ENCODE assay signal across 1 cellular context in the genomic region with DNA sequence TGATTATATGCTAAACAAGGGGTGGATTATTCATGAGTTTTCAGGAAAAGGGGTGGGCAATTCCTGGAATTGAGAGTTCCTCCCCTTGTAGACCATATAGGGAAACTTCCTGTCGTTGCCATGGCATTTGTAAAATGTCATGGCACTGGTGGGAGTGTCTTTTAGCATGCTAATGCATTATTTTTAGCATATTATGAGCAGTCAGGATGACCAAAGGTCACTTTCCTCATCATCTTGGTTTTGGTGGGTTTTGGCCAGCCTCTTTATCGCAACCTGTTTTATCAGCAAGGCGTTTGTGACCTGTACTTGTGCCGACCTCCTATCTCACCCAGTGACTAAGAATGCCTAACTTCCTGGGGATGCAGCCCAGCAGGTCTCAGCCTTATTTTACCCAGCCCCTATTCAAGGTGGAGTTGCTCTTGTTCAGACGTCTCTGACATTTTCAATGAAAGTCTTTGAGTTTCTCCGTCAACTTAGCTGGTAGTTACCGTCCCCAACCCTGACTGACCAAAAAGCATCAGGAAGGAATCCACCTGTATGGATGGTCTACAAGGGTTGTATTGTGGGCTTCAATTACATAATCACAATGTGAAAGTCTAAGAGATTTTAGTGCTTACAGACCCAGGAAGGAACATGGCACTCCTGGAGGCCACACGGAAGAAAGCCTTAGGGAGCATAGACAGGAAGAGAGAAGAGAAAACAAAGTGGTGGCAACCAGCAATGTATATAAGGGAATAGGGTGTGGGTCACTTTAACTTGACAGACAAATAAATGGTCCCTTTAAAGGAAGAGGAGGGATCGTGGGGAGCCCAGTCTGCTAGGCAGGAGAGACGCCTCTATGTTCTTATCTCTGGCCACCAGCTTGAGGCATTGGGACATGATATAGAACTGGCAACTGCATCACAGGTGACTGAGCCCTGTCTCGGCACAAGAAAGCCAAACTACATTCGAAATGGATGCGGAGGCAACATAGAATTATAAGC.
TF ChIP-seq lines count a peak whose summit lies in the region.

No MANE protein-coding gene starts in this region.

TF ChIP-seq in K562, 482 proteins besides CTCF, POLR2A, EP300 and RAD21 (continued from another document and continues in another):
- TF ChIP-seq PBX2 (CRISPR knock-in tag; IDR thresholded peaks at IDR 0.05; ENCODE audit: low read depth) (no peak), PBX2 (tag; conservative IDR thresholded peaks at IDR 0.05; ENCODE audit: low read depth) (peak; percentile 93), CREB5 (CRISPR knock-in tag; IDR thresholded peaks at IDR 0.05) (no peak), ATF3 (IDR thresholded peaks at IDR 0.05) (peak; percentile 70), ATF3 (CRISPR knock-in tag; conservative IDR thresholded peaks at IDR 0.05) (peak; percentile 85), BCOR (IDR thresholded peaks at IDR 0.05) (no peak), THRAP3 (IDR thresholded peaks at IDR 0.05; ENCODE audit: borderline replicate concordance) (no peak), TCFL5 (CRISPR knock-in tag; conservative IDR thresholded peaks at IDR 0.05) (no peak), KDM5B (IDR thresholded peaks at IDR 0.05; ENCODE audit: insufficient replicate concordance, low read depth, low read length) (peak; percentile 5), NR1H2 (CRISPR knock-in tag; IDR thresholded peaks at IDR 0.05) (no peak), HES1 (IDR thresholded peaks at IDR 0.05; ENCODE audit: low read depth) (peak; percentile 63), TAF7 (tag; IDR thresholded peaks at IDR 0.05) (peak; percentile 22; the same call in 1 of the 2 replicates), ZNF3 (CRISPR knock-in tag; IDR thresholded peaks at IDR 0.05) (no peak), ZNF436 (CRISPR knock-in tag; IDR thresholded peaks at IDR 0.05) (no peak), ZBTB11 (CRISPR knock-in tag; IDR thresholded peaks at IDR 0.05) (peak in 1 of 3 experiments; percentile 81; a peak in 2 of 6 replicates), E2F3 (CRISPR knock-in tag; IDR thresholded peaks at IDR 0.05) (no peak), ZNF212 (CRISPR knock-in tag; IDR thresholded peaks at IDR 0.05) (no peak), CSDE1 (IDR thresholded peaks at IDR 0.05) (peak in 1 of 2 experiments; percentile 89; a peak in 2 of 4 replicates), ZFX (CRISPR knock-in tag; IDR thresholded peaks at IDR 0.05) (no peak), CBX8 (IDR thresholded peaks at IDR 0.05; ENCODE audit: borderline replicate concordance, extremely low read depth, low read depth, low read length, poor library complexity, severe bottlenecking) (no peak), LCOR (CRISPR knock-in tag; IDR thresholded peaks at IDR 0.05) (peak; percentile 89), DIDO1 (tag; IDR thresholded peaks at IDR 0.05; ENCODE audit: low read depth) (0 out of 2 replicates have a peak, but pooled peaks have one; percentile 51), HDAC6 (IDR thresholded peaks at IDR 0.05; ENCODE audit: low read depth, low read length) (no peak), PCBP2 (IDR thresholded peaks at IDR 0.05; ENCODE audit: low read depth, low read length, poor library complexity, severe bottlenecking) (no peak), ID3 (CRISPR knock-in tag; IDR thresholded peaks at IDR 0.05) (no peak), ID3 (tag; IDR thresholded peaks at IDR 0.05) (peak; percentile 97), SRSF9 (IDR thresholded peaks at IDR 0.05; ENCODE audit: borderline replicate concordance, low read depth, low read length) (no peak), HDAC1 (IDR thresholded peaks at IDR 0.05) (peak in 1 of 2 experiments; percentile 38; a peak in 2 of 4 replicates), ATF1 (CRISPR knock-in tag; IDR thresholded peaks at IDR 0.05) (no peak), ATF1 (tag; IDR thresholded peaks at IDR 0.05) (peak; percentile 65), XRCC4 (IDR thresholded peaks at IDR 0.05; ENCODE audit: extremely low read depth, insufficient read depth, insufficient read length) (no peak), ZBTB8A (IDR thresholded peaks at IDR 0.05; ENCODE audit: partially characterized antibody) (no peak), NKRF (IDR thresholded peaks at IDR 0.05; ENCODE audit: borderline replicate concordance) (no peak), ZNF77 (CRISPR knock-in tag; IDR thresholded peaks at IDR 0.05) (no peak), FOSL1 (tag; conservative IDR thresholded peaks at IDR 0.05) (peak; percentile 79), DPF2 (IDR thresholded peaks at IDR 0.05) (peak; percentile 93), ZNF232 (CRISPR knock-in tag; IDR thresholded peaks at IDR 0.05) (no peak), MTF1 (CRISPR knock-in tag; IDR thresholded peaks at IDR 0.05; ENCODE audit: borderline replicate concordance) (no peak), SRF (CRISPR knock-in tag; IDR thresholded peaks at IDR 0.05) (peak; percentile 98 to 100)
- TF ChIP-seq, protein P1, sequence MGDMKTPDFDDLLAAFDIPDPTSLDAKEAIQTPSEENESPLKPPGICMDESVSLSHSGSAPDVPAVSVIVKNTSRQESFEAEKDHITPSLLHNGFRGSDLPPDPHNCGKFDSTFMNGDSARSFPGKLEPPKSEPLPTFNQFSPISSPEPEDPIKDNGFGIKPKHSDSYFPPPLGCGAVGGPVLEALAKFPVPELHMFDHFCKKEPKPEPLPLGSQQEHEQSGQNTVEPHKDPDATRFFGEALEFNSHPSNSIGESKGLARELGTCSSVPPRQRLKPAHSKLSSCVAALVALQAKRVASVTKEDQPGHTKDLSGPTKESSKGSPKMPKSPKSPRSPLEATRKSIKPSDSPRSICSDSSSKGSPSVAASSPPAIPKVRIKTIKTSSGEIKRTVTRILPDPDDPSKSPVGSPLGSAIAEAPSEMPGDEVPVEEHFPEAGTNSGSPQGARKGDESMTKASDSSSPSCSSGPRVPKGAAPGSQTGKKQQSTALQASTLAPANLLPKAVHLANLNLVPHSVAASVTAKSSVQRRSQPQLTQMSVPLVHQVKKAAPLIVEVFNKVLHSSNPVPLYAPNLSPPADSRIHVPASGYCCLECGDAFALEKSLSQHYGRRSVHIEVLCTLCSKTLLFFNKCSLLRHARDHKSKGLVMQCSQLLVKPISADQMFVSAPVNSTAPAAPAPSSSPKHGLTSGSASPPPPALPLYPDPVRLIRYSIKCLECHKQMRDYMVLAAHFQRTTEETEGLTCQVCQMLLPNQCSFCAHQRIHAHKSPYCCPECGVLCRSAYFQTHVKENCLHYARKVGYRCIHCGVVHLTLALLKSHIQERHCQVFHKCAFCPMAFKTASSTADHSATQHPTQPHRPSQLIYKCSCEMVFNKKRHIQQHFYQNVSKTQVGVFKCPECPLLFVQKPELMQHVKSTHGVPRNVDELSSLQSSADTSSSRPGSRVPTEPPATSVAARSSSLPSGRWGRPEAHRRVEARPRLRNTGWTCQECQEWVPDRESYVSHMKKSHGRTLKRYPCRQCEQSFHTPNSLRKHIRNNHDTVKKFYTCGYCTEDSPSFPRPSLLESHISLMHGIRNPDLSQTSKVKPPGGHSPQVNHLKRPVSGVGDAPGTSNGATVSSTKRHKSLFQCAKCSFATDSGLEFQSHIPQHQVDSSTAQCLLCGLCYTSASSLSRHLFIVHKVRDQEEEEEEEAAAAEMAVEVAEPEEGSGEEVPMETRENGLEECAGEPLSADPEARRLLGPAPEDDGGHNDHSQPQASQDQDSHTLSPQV (IDR thresholded peaks at IDR 0.05) = peak; percentile 60
- TF ChIP-seq, protein P2, sequence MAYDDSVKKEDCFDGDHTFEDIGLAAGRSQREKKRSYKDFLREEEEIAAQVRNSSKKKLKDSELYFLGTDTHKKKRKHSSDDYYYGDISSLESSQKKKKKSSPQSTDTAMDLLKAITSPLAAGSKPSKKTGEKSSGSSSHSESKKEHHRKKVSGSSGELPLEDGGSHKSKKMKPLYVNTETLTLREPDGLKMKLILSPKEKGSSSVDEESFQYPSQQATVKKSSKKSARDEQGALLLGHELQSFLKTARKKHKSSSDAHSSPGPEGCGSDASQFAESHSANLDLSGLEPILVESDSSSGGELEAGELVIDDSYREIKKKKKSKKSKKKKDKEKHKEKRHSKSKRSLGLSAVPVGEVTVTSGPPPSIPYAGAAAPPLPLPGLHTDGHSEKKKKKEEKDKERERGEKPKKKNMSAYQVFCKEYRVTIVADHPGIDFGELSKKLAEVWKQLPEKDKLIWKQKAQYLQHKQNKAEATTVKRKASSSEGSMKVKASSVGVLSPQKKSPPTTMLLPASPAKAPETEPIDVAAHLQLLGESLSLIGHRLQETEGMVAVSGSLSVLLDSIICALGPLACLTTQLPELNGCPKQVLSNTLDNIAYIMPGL (CRISPR knock-in tag; IDR thresholded peaks at IDR 0.05) = no peak
